ENCODE assay signal across 18 cellular contexts in genomic region chr13:105213512-105213911, GRCh38.
DNase-seq lines count a peak whose midpoint lies in the region; ATAC-seq and TF ChIP-seq lines count a peak whose summit lies in the region.
"Had no signal": no experiment of that assay in that cellular context is flagged by ENCODE, and none has a peak within 500 bp of the region (broad histone marks: within the 10 kb centered on the region; RNA-seq: fewer than 3 reads in every experiment).

No MANE protein-coding gene starts in this region.

- H3K79me2 ChIP-seq in mammary epithelial cell (ENCODE audit: insufficient read depth, low read length), result no peaks in the 10 kb centered on the region

- H3K27me3 Mint-ChIP-seq in activated CD4-positive, alpha-beta T cell treated with anti-CD3 and anti-CD28 coated beads, Interleukin-2, amount 10 ng/mL, durations not matched to agents 7 days and 5 days, result no peaks in the 10 kb centered on the region
- H3K27me3 Mint-ChIP-seq: IgD-negative memory B cell had no signal

- no peaks in the 10 kb centered on the region for H3K27me3 ChIP-seq in mammary epithelial cell (ENCODE audit: insufficient read depth, low read length)
- no peaks in the 10 kb centered on the region for H3K27me3 ChIP-seq in breast epithelium
- H3K27me3 ChIP-seq in SJCRH30, result no peaks in the 10 kb centered on the region
- no peaks in the 10 kb centered on the region for H3K27me3 ChIP-seq in foreskin keratinocyte

- TF ChIP-seq CTCF in mammary epithelial cell (conservative IDR thresholded peaks at IDR 0.05 in 1 of 2, IDR thresholded peaks at IDR 0.05 in 1 of 2; ENCODE audit: extremely low read depth in 1 of 2, insufficient read depth in 1 of 2, low read depth in 1 of 2, low read length in 2 of 2) (no peak), breast epithelium (IDR thresholded peaks at IDR 0.05) (no peak), foreskin keratinocyte (conservative IDR thresholded peaks at IDR 0.05) (peak; percentile 43)

- POLR2A ChIA-PET in activated CD4-positive, alpha-beta T cell treated with anti-CD3 and anti-CD28 coated beads, Interleukin-2, amount 10 ng/mL, durations not matched to agents 7 days and 5 days (lab: Charles Lee), result no interaction called here

- no peak overlapping the region for H2AFZ ChIP-seq in mammary epithelial cell (ENCODE audit: low read depth, low read length)

- dilution Hi-C loops in mammary epithelial cell (cut with HindIII; ENCODE audit: low sequenced_read_pairs), result no loop called here

- no peak overlapping the region for H3K9ac ChIP-seq in mammary epithelial cell (ENCODE audit: insufficient read depth, low read length)

- no peak overlapping the region for H3K27ac Mint-ChIP-seq in activated CD4-positive, alpha-beta T cell treated with anti-CD3 and anti-CD28 coated beads, Interleukin-2, amount 10 ng/mL, durations not matched to agents 7 days and 5 days
- H3K27ac Mint-ChIP-seq: IgD-negative memory B cell had no signal

- CTCF ChIA-PET in mammary epithelial cell (lab: Charles Lee; ENCODE audit: low non-redundant PET), result no interaction called here
- CTCF ChIA-PET in activated CD4-positive, alpha-beta T cell treated with anti-CD3 and anti-CD28 coated beads, Interleukin-2, amount 10 ng/mL, durations not matched to agents 7 days and 5 days (lab: Charles Lee), result no interaction called here

- ATAC-seq in foreskin keratinocyte (peak; percentile 68), HG03571 (IDR thresholded peaks at IDR 0.05; ENCODE audit: unreplicated experiment) (no peak)
- ATAC-seq: HCT116 had no signal

- H3K36me3 Mint-ChIP-seq in activated CD4-positive, alpha-beta T cell treated with anti-CD3 and anti-CD28 coated beads, Interleukin-2, amount 10 ng/mL, durations not matched to agents 7 days and 5 days (ENCODE audit: low read depth), result no peaks in the 10 kb centered on the region
- H3K36me3 Mint-ChIP-seq: IgD-negative memory B cell had no signal

- H3K4me2 ChIP-seq in mammary epithelial cell (ENCODE audit: insufficient read depth, low read depth, low read length), result no peak overlapping the region

- H3K9me3 ChIP-seq in mammary epithelial cell (replicated peaks; ENCODE audit: insufficient read depth, low read length) (no peaks in the 10 kb centered on the region), breast epithelium (no peaks in the 10 kb centered on the region), SJCRH30 (replicated peaks) (no peaks in the 10 kb centered on the region)

- H3K4me3 ChIP-seq in mammary epithelial cell (replicated peaks in 1 of 3; ENCODE audit: insufficient read depth in 1 of 3, low read depth in 2 of 3, low read length in 3 of 3) (no peak overlapping the region), breast epithelium (no peak overlapping the region), SJCRH30 (no peak overlapping the region)

- H4K20me1 ChIP-seq in mammary epithelial cell (ENCODE audit: insufficient read depth, low read length), result no peaks in the 10 kb centered on the region

- no peaks in the 10 kb centered on the region for H3K4me1 Mint-ChIP-seq in activated CD4-positive, alpha-beta T cell treated with anti-CD3 and anti-CD28 coated beads, Interleukin-2, amount 10 ng/mL, durations not matched to agents 7 days and 5 days
- H3K4me1 Mint-ChIP-seq: IgD-negative memory B cell had no signal

- H3K4me1 ChIP-seq in mammary epithelial cell (ENCODE audit: insufficient read depth, low read length) (no peaks in the 10 kb centered on the region), breast epithelium (no peaks in the 10 kb centered on the region), SJCRH30 (no peaks in the 10 kb centered on the region), foreskin keratinocyte (peaks cover 4% of the 10 kb centered on the region)

- no peak overlapping the region for H3K4me3 Mint-ChIP-seq in activated CD4-positive, alpha-beta T cell treated with anti-CD3 and anti-CD28 coated beads, Interleukin-2, amount 10 ng/mL, durations not matched to agents 7 days and 5 days
- H3K4me3 Mint-ChIP-seq: IgD-negative memory B cell had no signal

- no peak for TF ChIP-seq POLR2A in breast epithelium (IDR thresholded peaks at IDR 0.05)

- no TSS peak for BruUV-seq in mammary epithelial cell (replicated peaks; lab: Mats Ljungman, UMichigan)

- H3K27ac ChIP-seq in mammary epithelial cell (ENCODE audit: insufficient read depth, low read depth, low read length) (no peak overlapping the region), breast epithelium (no peak overlapping the region), SJCRH30 (no peak overlapping the region), foreskin keratinocyte (no peak overlapping the region)

- in situ Hi-C loops in mammary epithelial cell (cut with MboI; ENCODE audit: low sequenced_read_pairs in 2 of 2), result no loop called here

- peak; percentile 4 for DNase-seq in mammary epithelial cell
- DNase-seq in breast epithelium (ENCODE audit: low spot score in 2 of 2), result no peak
- DNase-seq in SJCRH30, result peak; percentile 11 to 15
- peak; percentile 42 to 71 for DNase-seq in foreskin keratinocyte
- no peak for DNase-seq in stimulated activated CD4-positive, alpha-beta T cell treated with anti-CD3 and anti-CD28 coated beads, Interleukin-2, amount 100 ng/mL, for 24 hours
- no peak for DNase-seq in activated CD4-positive, alpha-beta T cell treated with anti-CD3 and anti-CD28 coated beads, Interleukin-2, amount 10 ng/mL, durations not matched to agents 7 days and 5 days
- no peak for DNase-seq in activated effector memory CD4-positive, alpha-beta T cell treated with Interleukin-2 at 50 U/mL for 16 hours
- DNase-seq: DMS79 treated with DMSO at 0.1 percent for 48 hours, GF-D8, NCI-H1105 treated with DMSO at 0.1 percent for 48 hours, NCI-H187 treated with DMSO at 0.1 percent for 48 hours, NCI-H524 treated with DMSO at 0.1 percent for 48 hours, OCI-M1, RPMI8226, SW 1271 had no signal

- no peaks in the 10 kb centered on the region for H3K36me3 ChIP-seq in mammary epithelial cell (ENCODE audit: insufficient read depth, low read length)
- H3K36me3 ChIP-seq in breast epithelium, result no peaks in the 10 kb centered on the region
- H3K36me3 ChIP-seq in SJCRH30, result no peaks in the 10 kb centered on the region

- no peaks in the 10 kb centered on the region for H3K9me3 Mint-ChIP-seq in activated CD4-positive, alpha-beta T cell treated with anti-CD3 and anti-CD28 coated beads, Interleukin-2, amount 10 ng/mL, durations not matched to agents 7 days and 5 days

- WGBS in mammary epithelial cell (ENCODE audit: low coverage, missing lambda C conversion rate), result 98% methylated on average over 3 of the region's 3 CpGs

- intact Hi-C loops in mammary epithelial cell (cut with micrococcal nuclease) (no loop called here), breast epithelium (cut with DNase I; ENCODE audit: low total_unique reads) (no loop called here)

Comparison
In these comparisons a context has a peak if more than half of its experiments do, and no peak if none do; other contexts are left out.
1. DNase-seq: peak in mammary epithelial cell (single experiment), SJCRH30 (2 of 2) and foreskin keratinocyte (2 of 2); none in breast epithelium (0 of 2), stimulated activated CD4-positive, alpha-beta T cell treated with anti-CD3 and anti-CD28 coated beads, Interleukin-2, amount 100 ng/mL, for 24 hours (0 of 2), activated CD4-positive, alpha-beta T cell treated with anti-CD3 and anti-CD28 coated beads, Interleukin-2, amount 10 ng/mL, durations not matched to agents 7 days and 5 days (single experiment) and activated effector memory CD4-positive, alpha-beta T cell treated with Interleukin-2 at 50 U/mL for 16 hours (single experiment).